ENCODE assay signal across 37 cellular contexts in the genomic region with DNA sequence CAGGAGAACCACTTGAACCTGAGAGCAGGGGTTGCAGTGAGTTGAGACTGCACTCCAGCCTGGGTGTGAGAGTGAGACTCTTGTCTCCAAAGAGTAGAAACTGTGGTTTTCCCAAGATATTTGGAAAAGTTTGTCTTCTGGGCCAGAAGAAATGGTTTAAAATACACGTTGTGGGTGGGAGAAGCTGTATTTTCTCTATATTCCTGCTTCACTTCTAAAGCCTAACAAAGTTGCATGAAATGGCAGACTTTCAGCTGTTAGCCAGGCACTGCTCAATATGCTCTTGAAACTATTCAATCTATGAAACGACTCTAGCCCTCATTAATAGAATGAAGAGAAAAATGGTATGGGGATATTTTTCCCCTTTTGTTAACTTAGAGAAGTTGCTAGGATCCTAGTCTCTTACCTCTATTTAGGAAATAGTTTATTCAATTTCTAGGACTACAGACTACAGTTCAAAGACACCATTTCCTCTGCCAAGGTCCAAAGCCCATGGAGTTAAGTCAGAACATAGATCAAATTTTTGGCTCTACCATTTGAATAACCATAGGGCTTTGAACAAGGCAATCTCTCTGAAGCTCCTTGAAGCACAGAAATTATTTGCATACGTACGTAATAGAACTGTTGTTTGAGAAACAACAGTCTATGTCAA. TPM values are rescaled to one million over a fixed set of nuclear protein-coding genes. Genes with fewer than 3 reads are reported as not detected.
DNase-seq lines count a peak whose midpoint lies in the region; ATAC-seq, FAIRE-seq and TF ChIP-seq lines count a peak whose summit lies in the region.
"Had no signal": no experiment of that assay in that cellular context is flagged by ENCODE, and none has a peak within 500 bp of the region (broad histone marks: within the 10 kb centered on the region; RNA-seq: fewer than 3 reads in every experiment).

No MANE protein-coding gene starts in this region.

- H3K4me2 ChIP-seq in K562 (ENCODE audit: insufficient read depth, low read length), result no peak overlapping the region
- H3K4me2 ChIP-seq: BLaER1 treated with 17β-estradiol and CSF1 and Interleukin-3, amounts not matched to agents 10 nM and 100 nM; smooth muscle cell had no signal

- H3K9me1 ChIP-seq in K562 (ENCODE audit: control insufficient read depth, insufficient read depth, low read length), result no peaks in the 10 kb centered on the region

- H3K4me3 Mint-ChIP-seq in natural killer cell treated with Interleukin-12 subunit alpha and Interleukin-12 subunit beta and Interleukin-15 and Interleukin-18, amount 100 ng/mL, for 72 hours, result no peak overlapping the region
- H3K4me3 Mint-ChIP-seq in natural killer cell, result no peak overlapping the region
- no peak overlapping the region for H3K4me3 Mint-ChIP-seq in stimulated activated naive B cell treated with anti-CD40 and anti-IgM and Interleukin-4, amounts not matched to agents 10 μg/mL and 1 μg/mL and 100 μg/mL, for 72 hours
- H3K4me3 Mint-ChIP-seq: brain; nephron; T-helper 2 cell treated with Interferon-gamma antibody and Interleukin-4, amounts not matched to agents 5 μg/mL and 100 μg/mL, for 36 hours had no signal

- no peaks in the 10 kb centered on the region; the same call in 2 of the 3 replicates for H3K79me2 ChIP-seq in K562 (ENCODE audit: control insufficient read depth, insufficient read depth, low read length)
- H3K79me2 ChIP-seq: parathyroid adenoma had no signal

- TF ChIP-seq CTCF in natural killer cell (IDR thresholded peaks at IDR 0.05) (no peak), K562 (IDR thresholded peaks at IDR 0.05 in 2 of 3, conservative IDR thresholded peaks at IDR 0.05 in 1 of 3; ENCODE audit: insufficient read depth in 2 of 3, low read depth in 1 of 3, low read length in 3 of 3) (no peak)

- intact Hi-C loops in natural killer cell (cut with micrococcal nuclease) (no loop called here), K562 (cut with micrococcal nuclease) (no loop called here)

- peaks cover 43 to 52% of the 10 kb centered on the region in 2 donors for H3K4me1 Mint-ChIP-seq in natural killer cell treated with Interleukin-12 subunit alpha and Interleukin-12 subunit beta and Interleukin-15 and Interleukin-18, amount 100 ng/mL, for 72 hours (ENCODE audit: low read depth in 2 of 2)
- peaks cover 37 to 54% of the 10 kb centered on the region in 2 donors for H3K4me1 Mint-ChIP-seq in natural killer cell
- H3K4me1 Mint-ChIP-seq in stimulated activated naive B cell treated with anti-CD40 and anti-IgM and Interleukin-4, amounts not matched to agents 10 μg/mL and 1 μg/mL and 100 μg/mL, for 72 hours, result peaks cover 48 to 73% of the 10 kb centered on the region in 2 donors
- H3K4me1 Mint-ChIP-seq: nephron had no signal

- ATAC-seq in natural killer cell treated with Interleukin-12 subunit alpha and Interleukin-12 subunit beta and Interleukin-15 and Interleukin-18, amount 100 ng/mL, for 72 hours, result no peak
- ATAC-seq in natural killer cell (no peak), K562 (peak; percentile 28), GM18519 (IDR thresholded peaks at IDR 0.05; ENCODE audit: low FRiP score, unreplicated experiment) (no peak)
- no peak for ATAC-seq in stimulated activated naive B cell treated with anti-CD40 and anti-IgM and Interleukin-4, amounts not matched to agents 10 μg/mL and 1 μg/mL and 100 μg/mL, for 72 hours (replicated peaks)
- ATAC-seq: Panc1 had no signal

- peak overlapping the region; percentile 9 to 42 for H3K27ac Mint-ChIP-seq in natural killer cell treated with Interleukin-12 subunit alpha and Interleukin-12 subunit beta and Interleukin-15 and Interleukin-18, amount 100 ng/mL, for 72 hours
- peak overlapping the region in 1 of 2 donors; percentile 81 for H3K27ac Mint-ChIP-seq in natural killer cell
- peak overlapping the region; percentile 89 for H3K27ac Mint-ChIP-seq in stimulated activated naive B cell treated with anti-CD40 and anti-IgM and Interleukin-4, amounts not matched to agents 10 μg/mL and 1 μg/mL and 100 μg/mL, for 72 hours
- H3K27ac Mint-ChIP-seq: T-helper 2 cell treated with Interferon-gamma antibody and Interleukin-4, amounts not matched to agents 5 μg/mL and 100 μg/mL, for 36 hours had no signal

- no peaks in the 10 kb centered on the region for H3K4me1 ChIP-seq in K562 (replicated peaks in 1 of 2; ENCODE audit: control insufficient read depth in 2 of 2, insufficient read depth in 2 of 2, low read length in 2 of 2)
- H3K4me1 ChIP-seq: testis had no signal

- H3K36me3 Mint-ChIP-seq in natural killer cell treated with Interleukin-12 subunit alpha and Interleukin-12 subunit beta and Interleukin-15 and Interleukin-18, amount 100 ng/mL, for 72 hours, result peaks cover 54% of the 10 kb centered on the region
- peaks cover 30% of the 10 kb centered on the region for H3K36me3 Mint-ChIP-seq in natural killer cell
- H3K36me3 Mint-ChIP-seq in stimulated activated naive B cell treated with anti-CD40 and anti-IgM and Interleukin-4, amounts not matched to agents 10 μg/mL and 1 μg/mL and 100 μg/mL, for 72 hours, result peaks cover 62 to 76% of the 10 kb centered on the region in 2 donors

- in situ Hi-C loops in K562 (cut with MboI), result no loop called here

- WGBS in K562 (ENCODE audit: insufficient coverage, low coverage, missing lambda C conversion rate), result 74% methylated on average over 4 of the region's 4 CpGs

- H3K9ac ChIP-seq in K562 (ENCODE audit: insufficient read depth in 1 of 2, low read depth in 2 of 2, low read length in 2 of 2), result no peak overlapping the region
- H3K9ac ChIP-seq: BLaER1 treated with 17β-estradiol and CSF1 and Interleukin-3, amounts not matched to agents 10 nM and 100 nM; parathyroid adenoma had no signal

- no peak overlapping the region for H3K4me3 ChIP-seq in K562
- H3K4me3 ChIP-seq: BLaER1 treated with 17β-estradiol and CSF1 and Interleukin-3, amounts not matched to agents 10 nM and 100 nM; esophagus muscularis mucosa; lung; smooth muscle cell; testis had no signal

- no peaks in the 10 kb centered on the region for H3K9me3 ChIP-seq in K562 (replicated peaks; ENCODE audit: control insufficient read depth, insufficient read depth, low read depth, low read length)
- H3K9me3 ChIP-seq: BLaER1 treated with 17β-estradiol and CSF1 and Interleukin-3, amounts not matched to agents 10 nM and 100 nM; esophagus muscularis mucosa; testis had no signal

- DNase-seq in DMS79 (lab: John Stamatoyannopoulos, UW) (peak; percentile 44), DMS79 treated with DMSO at 0.1 percent for 48 hours (lab: John Stamatoyannopoulos, UW) (no peak), natural killer cell (no peak), K562 (ENCODE audit: extremely low read depth in 1 of 4, low spot score in 3 of 4) (no peak), HCEC 1CT (no peak)
- DNase-seq in natural killer cell treated with Interleukin-12 subunit alpha and Interleukin-12 subunit beta and Interleukin-15 and Interleukin-18, amount 100 ng/mL, for 72 hours (ENCODE audit: low spot score), result no peak
- DNase-seq in stimulated activated naive B cell treated with anti-CD40 and anti-IgM and Interleukin-4, amounts not matched to agents 10 μg/mL and 1 μg/mL and 100 μg/mL, for 72 hours, result no peak
- DNase-seq: activated CD4-positive, alpha-beta T cell treated with anti-CD3 and anti-CD28 coated beads for 1 hour; activated gamma-delta T cell treated with Interleukin-2 at 50 U/mL for 16 hours; activated T-cell treated with anti-CD3 and anti-CD28 coated beads, Interleukin-2, amount 50 U/mL, for 1 hour; amniotic stem cell; foreskin fibroblast; GDM1; head of caudate nucleus; kidney; NCI-H2029 treated with DMSO at 0.1 percent for 48 hours; NCI-H226; NCI-H526 treated with DMSO at 0.1 percent for 48 hours; Right ventricle myocardium superior; stimulated activated naive CD4-positive, alpha-beta T cell treated with Interleukin-2 at 50 U/mL for 16 hours; testis had no signal

- no peak for TF ChIP-seq EP300 in K562 (IDR thresholded peaks at IDR 0.05; ENCODE audit: low read length)

- no peak overlapping the region for H2AFZ ChIP-seq in K562 (ENCODE audit: low read depth, low read length)
- H2AFZ ChIP-seq: parathyroid adenoma had no signal

- TF ChIP-seq POLR2A in K562 (conservative IDR thresholded peaks at IDR 0.05), result peak; percentile 35; the same call in 1 of the 2 replicates

- no peak for FAIRE-seq in K562 (lab: Jason Lieb, UNC)
- FAIRE-seq: endometrium, kidney had no signal

- no peaks in the 10 kb centered on the region for H3K27me3 ChIP-seq in K562 (ENCODE audit: control insufficient read depth in 2 of 2, insufficient read depth in 2 of 2, low read length in 2 of 2)
- H3K27me3 ChIP-seq: BLaER1 treated with 17β-estradiol and CSF1 and Interleukin-3, amounts not matched to agents 10 nM and 100 nM; esophagus muscularis mucosa; testis had no signal

- no TSS peak for BruUV-seq in K562 (replicated peaks; lab: Mats Ljungman, UMichigan)

- peaks cover 53% of the 10 kb centered on the region for H3K36me3 ChIP-seq in K562 (ENCODE audit: control insufficient read depth, insufficient read depth, low read length)

- CTCF ChIA-PET in K562 (lab: Yijun Ruan, JAX; ENCODE audit: low intra/inter-chr PET ratio), result no interaction called here

- TF ChIP-seq RAD21 in K562 (CRISPR knock-in tag; conservative IDR thresholded peaks at IDR 0.05 in 1 of 2, IDR thresholded peaks at IDR 0.05 in 1 of 2), result no peak

- H4K20me1 ChIP-seq in K562 (replicated peaks; ENCODE audit: control insufficient read depth, insufficient read depth, low read length), result no peaks in the 10 kb centered on the region; the same call in 1 of the 2 replicates

- POLR2A ChIA-PET in K562 (lab: Yijun Ruan, JAX), result no interaction called here

- H3K27me3 Mint-ChIP-seq in natural killer cell treated with Interleukin-12 subunit alpha and Interleukin-12 subunit beta and Interleukin-15 and Interleukin-18, amount 100 ng/mL, for 72 hours, result no peaks in the 10 kb centered on the region
- H3K27me3 Mint-ChIP-seq in natural killer cell (ENCODE audit: low read depth in 2 of 2), result no peaks in the 10 kb centered on the region
- no peaks in the 10 kb centered on the region for H3K27me3 Mint-ChIP-seq in stimulated activated naive B cell treated with anti-CD40 and anti-IgM and Interleukin-4, amounts not matched to agents 10 μg/mL and 1 μg/mL and 100 μg/mL, for 72 hours
- H3K27me3 Mint-ChIP-seq: brain had no signal

- H3K9me3 Mint-ChIP-seq in natural killer cell treated with Interleukin-12 subunit alpha and Interleukin-12 subunit beta and Interleukin-15 and Interleukin-18, amount 100 ng/mL, for 72 hours, result no peaks in the 10 kb centered on the region
- no peaks in the 10 kb centered on the region for H3K9me3 Mint-ChIP-seq in natural killer cell
- H3K9me3 Mint-ChIP-seq in stimulated activated naive B cell treated with anti-CD40 and anti-IgM and Interleukin-4, amounts not matched to agents 10 μg/mL and 1 μg/mL and 100 μg/mL, for 72 hours, result peaks cover 0 to 1% of the 10 kb centered on the region in 2 donors
- H3K9me3 Mint-ChIP-seq: brain; nephron; T-helper 2 cell treated with Interferon-gamma antibody and Interleukin-4, amounts not matched to agents 5 μg/mL and 100 μg/mL, for 36 hours had no signal

- no peak overlapping the region for H3K27ac ChIP-seq in K562 (ENCODE audit: extremely low read depth, low read depth, low read length)
- H3K27ac ChIP-seq: 22Rv1; BLaER1 treated with 17β-estradiol and CSF1 and Interleukin-3, amounts not matched to agents 10 nM and 100 nM; esophagus muscularis mucosa; parathyroid adenoma; testis had no signal

RNA-seq across cellular contexts. Expression of a gene that starts 49.3 kb away (rescaled TPM):
- not detected for total RNA-seq in natural killer cell treated with Interleukin-12 subunit alpha and Interleukin-12 subunit beta and Interleukin-15 and Interleukin-18, amount 100 ng/mL, for 72 hours
- not detected for total RNA-seq in natural killer cell
- not detected in 2 replicates for total RNA-seq in K562 (2011; cell fraction: chromatin; rRNA removed; ENCODE audit: low replicate concordance)
- not detected in 2 replicates for total RNA-seq in K562 (2011; cell fraction: nucleolus; rRNA removed)
- not detected in 2 replicates for total RNA-seq in K562 (2011; cell fraction: nucleoplasm; rRNA removed)
- not detected in 2 replicates for total RNA-seq in K562 (2014; rRNA removed)
- not detected in 2 replicates for total RNA-seq in K562 (2014; rRNA removed; fragmentation: Illumina TruSeq; extraction: Trizol)
- total RNA-seq in K562 (2015; rRNA removed; fragmentation: Illumina TruSeq; extraction: Trizol), result not detected in 2 replicates
- not detected in 2 replicates for total RNA-seq in K562 (2021)
- not detected in 2 replicates for polyA plus RNA-seq in K562 (2011; rRNA removed)
- polyA plus RNA-seq in K562 (2011; cell fraction: cytosol; rRNA removed), result not detected in 2 replicates
- not detected in 2 replicates for polyA plus RNA-seq in K562 (2011; cell fraction: nucleus; rRNA removed)
- not detected in 2 replicates for polyA plus RNA-seq in K562 (2012)
- not detected in 2 replicates for polyA plus RNA-seq in K562 (2014; fragmentation: Illumina TruSeq; extraction: Trizol)
- polyA plus RNA-seq in K562 (2014; fragmentation: Nextera tagmentation; extraction: Ambion mirVana), result not detected
- polyA plus RNA-seq in K562 (2014; rRNA removed), result not detected in 2 replicates
- 0.06 TPM in 1 of 2 replicates, not detected in the other for polyA minus RNA-seq in K562 (2011; rRNA and poly(A)+ RNA removed)
- not detected in 2 replicates for polyA minus RNA-seq in K562 (2011; cell fraction: cytosol; rRNA and poly(A)+ RNA removed)
- not detected in 2 replicates for polyA minus RNA-seq in K562 (2011; cell fraction: nucleus; rRNA and poly(A)+ RNA removed)
- total RNA-seq: cerebellum, dermis microvascular lymphatic vessel endothelial cell, esophagus muscularis mucosa, kidney, lung, mononuclear cell, Right ventricle myocardium superior, smooth muscle cell, urinary bladder had no signal
- polyA plus RNA-seq: lung, smooth muscle cell, urinary bladder had no signal
